Comparison of ENCODE assay signal across 8 cellular contexts in genomic region chr15:51192560-51193280, GRCh38.
DNase-seq lines count a peak whose midpoint lies in the region; TF ChIP-seq lines count a peak whose summit lies in the region.

No MANE protein-coding gene starts in this region.

- peak; percentile 94 for TF ChIP-seq CTCF in AG09309 (IDR thresholded peaks at IDR 0.05; ENCODE audit: control insufficient read depth, insufficient read depth, low read depth, low read length, missing control alignments)
- peak; percentile 99 for TF ChIP-seq CTCF in cardiac muscle cell (IDR thresholded peaks at IDR 0.05; ENCODE audit: low read depth, low read length)
- peak; percentile 79 to 93 (median 90) for TF ChIP-seq CTCF in prostate gland (IDR thresholded peaks at IDR 0.05)
- TF ChIP-seq CTCF in uterus (IDR thresholded peaks at IDR 0.05), result peak; percentile 87 to 93 (median 90)

- no peaks in the 10 kb centered on the region for H3K9me3 Mint-ChIP-seq in activated naive CD8-positive, alpha-beta T cell treated with anti-CD3 and anti-CD28 coated beads for 36 hours

- H3K27me3 ChIP-seq in cardiac muscle cell (peaks cover 23% of the 10 kb centered on the region), prostate gland (replicated peaks; ENCODE audit: insufficient read depth) (peaks cover 4% of the 10 kb centered on the region), uterus (no peaks in the 10 kb centered on the region)

- H3K27ac Mint-ChIP-seq in activated naive CD8-positive, alpha-beta T cell treated with anti-CD3 and anti-CD28 coated beads for 36 hours, result no peak overlapping the region

- H3K4me1 ChIP-seq in cardiac muscle cell (ENCODE audit: low read depth) (peaks cover 20% of the 10 kb centered on the region), prostate gland (replicated peaks) (no peaks in the 10 kb centered on the region), uterus (no peaks in the 10 kb centered on the region)

- TF ChIP-seq POLR2A in prostate gland (IDR thresholded peaks at IDR 0.05) (no peak), uterus (IDR thresholded peaks at IDR 0.05) (no peak)

- H3K36me3 Mint-ChIP-seq in activated naive CD8-positive, alpha-beta T cell treated with anti-CD3 and anti-CD28 coated beads for 36 hours, result no peaks in the 10 kb centered on the region

- DNase-seq in AG09309 (ENCODE audit: low read depth) (peak; percentile 52), GM19240 (ENCODE audit: insufficient read length, low spot score) (peak; percentile 37), NAMALWA (ENCODE audit: low spot score) (peak; percentile 79), SKM-1 treated with dmso at 0.1 percent for 144 hours (lab: John Stamatoyannopoulos, UW; ENCODE audit: unreplicated experiment) (peak; percentile 69), cardiac muscle cell (ENCODE audit: low read depth in 1 of 2, low spot score in 1 of 2) (peak; percentile 88 to 94), prostate gland (ENCODE audit: low spot score) (peak; percentile 86), uterus (peak; percentile 90 to 92)
- peak; percentile 73 for DNase-seq in activated naive CD8-positive, alpha-beta T cell treated with anti-CD3 and anti-CD28 coated beads for 36 hours

- 30% methylated on average over 13 of the region's 13 CpGs for WGBS in prostate gland

- intact Hi-C loops in prostate gland (cut with DNase I) (loop anchor here (1.0 kb wide), 1 partner anchor 29 kb away; no protein-coding TSS in a partner anchor), uterus (cut with DNase I; ENCODE audit: low total_unique reads) (no loop called here)

- H3K9me3 ChIP-seq in cardiac muscle cell (ENCODE audit: low read depth) (no peaks in the 10 kb centered on the region), prostate gland (no peaks in the 10 kb centered on the region), uterus (no peaks in the 10 kb centered on the region)

- H3K27me3 Mint-ChIP-seq in activated naive CD8-positive, alpha-beta T cell treated with anti-CD3 and anti-CD28 coated beads for 36 hours, result peaks cover 53% of the 10 kb centered on the region

- H3K36me3 ChIP-seq in cardiac muscle cell (no peaks in the 10 kb centered on the region), prostate gland (no peaks in the 10 kb centered on the region), uterus (no peaks in the 10 kb centered on the region)

- H3K4me3 ChIP-seq in AG09309 (ENCODE audit: control insufficient read depth, low read depth, low read length) (no peak overlapping the region), cardiac muscle cell (no peak overlapping the region), prostate gland (no peak overlapping the region), uterus (no peak overlapping the region)

- no peak overlapping the region for H3K27ac ChIP-seq in cardiac muscle cell
- H3K27ac ChIP-seq in prostate gland, result no peak overlapping the region
- no peak overlapping the region for H3K27ac ChIP-seq in uterus

- H3K4me3 Mint-ChIP-seq in activated naive CD8-positive, alpha-beta T cell treated with anti-CD3 and anti-CD28 coated beads for 36 hours, result no peak overlapping the region

- peaks cover 5% of the 10 kb centered on the region for H3K4me1 Mint-ChIP-seq in activated naive CD8-positive, alpha-beta T cell treated with anti-CD3 and anti-CD28 coated beads for 36 hours

Comparison
In these comparisons a context has a peak if more than half of its experiments do, and no peak if none do; other contexts are left out.
1. DNase-seq: peak in every context shown above with its lines; median percentile 91 in cardiac muscle cell; 91 in uterus; 86 in prostate gland; 79 in NAMALWA; 73 in activated naive CD8-positive, alpha-beta T cell treated with anti-CD3 and anti-CD28 coated beads for 36 hours; 69 in SKM-1 treated with dmso at 0.1 percent for 144 hours; 52 in AG09309; 37 in GM19240.